Comparison of ENCODE assay signal across 20 cellular contexts in genomic region chr3:169755488-169755887, GRCh38. TPM values are rescaled to one million over a fixed set of nuclear protein-coding genes. Genes with fewer than 3 reads are reported as not detected.
DNase-seq lines count a peak whose midpoint lies in the region; ATAC-seq, FAIRE-seq and TF ChIP-seq lines count a peak whose summit lies in the region.
"Had no signal": no experiment of that assay in that cellular context is flagged by ENCODE, and none has a peak within 500 bp of the region (broad histone marks: within the 10 kb centered on the region; RNA-seq: fewer than 3 reads in every experiment).

No MANE protein-coding gene starts in this region.

- H3K36me3 Mint-ChIP-seq in stimulated activated memory B cell treated with anti-CD40 and anti-IgM and Interleukin-4, amounts not matched to agents 10 μg/mL and 1 μg/mL and 100 μg/mL, for 72 hours = no peaks in the 10 kb centered on the region
- H3K36me3 Mint-ChIP-seq: CD4-positive, alpha-beta memory T cell had no signal

- H3K9me3 ChIP-seq in RWPE2 (ENCODE audit: severe bottlenecking) = peaks cover 3% of the 10 kb centered on the region

- no peak for FAIRE-seq in bronchial epithelial cell (lab: Jason Lieb, UNC)
- FAIRE-seq: G401.6, GM12892 had no signal

- no peak overlapping the region for H3K4me3 Mint-ChIP-seq in stimulated activated memory B cell treated with anti-CD40 and anti-IgM and Interleukin-4, amounts not matched to agents 10 μg/mL and 1 μg/mL and 100 μg/mL, for 72 hours
- H3K4me3 Mint-ChIP-seq: CD4-positive, alpha-beta memory T cell; GM23338; H9 had no signal

- no peak for TF ChIP-seq CTCF in 22Rv1 (IDR thresholded peaks at IDR 0.05)
- no peak for TF ChIP-seq CTCF in RWPE2 (IDR thresholded peaks at IDR 0.05; ENCODE audit: poor library complexity, severe bottlenecking)
- no peak for TF ChIP-seq CTCF in bronchial epithelial cell (IDR thresholded peaks at IDR 0.05; ENCODE audit: insufficient read depth, low read length, severe bottlenecking)
- TF ChIP-seq CTCF in foreskin fibroblast (IDR thresholded peaks at IDR 0.05; ENCODE audit: low read depth, low read length) = no peak

- H3K27me3 ChIP-seq in RWPE2 (ENCODE audit: insufficient read depth, poor library complexity, severe bottlenecking) (no peaks in the 10 kb centered on the region), bronchial epithelial cell (ENCODE audit: control insufficient read depth, insufficient read depth, low read length) (no peaks in the 10 kb centered on the region)

- H3K27ac ChIP-seq in 22Rv1 (peak overlapping the region; percentile 43; the same call in 1 of the 2 replicates), RWPE2 (ENCODE audit: poor library complexity, severe bottlenecking) (peak overlapping the region; percentile 26)

- H3K27ac Mint-ChIP-seq in stimulated activated memory B cell treated with anti-CD40 and anti-IgM and Interleukin-4, amounts not matched to agents 10 μg/mL and 1 μg/mL and 100 μg/mL, for 72 hours = no peak overlapping the region
- H3K27ac Mint-ChIP-seq: CD4-positive, alpha-beta memory T cell; GM23338; H9 had no signal

- no peak for DNase-seq in RWPE2 (ENCODE audit: low spot score)
- peak; percentile 95 for DNase-seq in bronchial epithelial cell (ENCODE audit: low read depth)
- DNase-seq in NCI-H345 treated with DMSO at 0.1 percent for 48 hours (lab: John Stamatoyannopoulos, UW; ENCODE audit: unreplicated experiment) = no peak
- no peak for DNase-seq in HK-2 (ENCODE audit: unreplicated experiment)
- no peak for DNase-seq in foreskin fibroblast
- DNase-seq: C1 segment of cervical spinal cord; CD4-positive, alpha-beta memory T cell; COR-L47; DMS153; DND-41; H9 had no signal

- H3K36me3 ChIP-seq in RWPE2 (ENCODE audit: low read depth) = no peaks in the 10 kb centered on the region
- H3K36me3 ChIP-seq in bronchial epithelial cell (ENCODE audit: control insufficient read depth, insufficient read depth, low read length) = no peaks in the 10 kb centered on the region

- peaks cover 1% of the 10 kb centered on the region for H3K27me3 Mint-ChIP-seq in stimulated activated memory B cell treated with anti-CD40 and anti-IgM and Interleukin-4, amounts not matched to agents 10 μg/mL and 1 μg/mL and 100 μg/mL, for 72 hours

- H3K4me1 ChIP-seq in RWPE2 (ENCODE audit: insufficient read depth, poor library complexity, severe bottlenecking) = peaks cover 26% of the 10 kb centered on the region

- peaks cover 7% of the 10 kb centered on the region for H3K4me1 Mint-ChIP-seq in stimulated activated memory B cell treated with anti-CD40 and anti-IgM and Interleukin-4, amounts not matched to agents 10 μg/mL and 1 μg/mL and 100 μg/mL, for 72 hours

- no peak overlapping the region for H3K4me3 ChIP-seq in RWPE2 (ENCODE audit: severe bottlenecking)
- no peak overlapping the region for H3K4me3 ChIP-seq in bronchial epithelial cell (ENCODE audit: low read depth, low read length)
- no peak overlapping the region for H3K4me3 ChIP-seq in foreskin fibroblast (ENCODE audit: low read depth in 1 of 2, low read length in 2 of 2)
- H3K4me3 ChIP-seq: GM23338 had no signal

- ATAC-seq in RWPE2 (ENCODE audit: low read depth) (peak; percentile 32; the same call in 2 of the 3 replicates), esophagus mucosa (peak; percentile 51)
- no peak for ATAC-seq in stimulated activated memory B cell treated with anti-CD40 and anti-IgM and Interleukin-4, amounts not matched to agents 10 μg/mL and 1 μg/mL and 100 μg/mL, for 72 hours
- ATAC-seq: GM23338, HCT116 had no signal

- no peaks in the 10 kb centered on the region for H3K9me3 Mint-ChIP-seq in stimulated activated memory B cell treated with anti-CD40 and anti-IgM and Interleukin-4, amounts not matched to agents 10 μg/mL and 1 μg/mL and 100 μg/mL, for 72 hours
- H3K9me3 Mint-ChIP-seq: CD4-positive, alpha-beta memory T cell; GM23338 had no signal

RNA-seq across cellular contexts. Expression of gene TERC, which starts 9.4 kb away (rescaled TPM):
- total RNA-seq in bronchial epithelial cell (118 and 346 TPM in 2 replicates), esophagus mucosa (10.6 TPM)

RNA-seq across cellular contexts. Expression of gene ACTRT3, which starts 13.9 kb away (rescaled TPM):
- 0.64 and 1.1 TPM in 2 replicates for total RNA-seq in bronchial epithelial cell
- total RNA-seq in esophagus mucosa = 1.6 TPM
- total RNA-seq: H4 had no signal

RNA-seq across cellular contexts. Expression of gene MYNN, which starts 17.7 kb away (rescaled TPM):
- total RNA-seq in bronchial epithelial cell = 31.6 TPM in 2 replicates
- total RNA-seq in esophagus mucosa = 8.8 TPM

RNA-seq across cellular contexts. Expression of gene LRRIQ4, which starts 57.2 kb away (rescaled TPM):
- total RNA-seq in bronchial epithelial cell = not detected in 2 replicates
- total RNA-seq in esophagus mucosa = not detected
- total RNA-seq: A172; CD4-positive, alpha-beta memory T cell; GM23338; H4; H9 had no signal

RNA-seq across cellular contexts. Expression of gene LRRC34, which starts 57.2 kb away (rescaled TPM):
- total RNA-seq in bronchial epithelial cell (under 0.01 and 0.38 TPM in 2 replicates), esophagus mucosa (0.24 TPM)
- total RNA-seq: A172 had no signal

Comparison
In these comparisons a context has a peak if more than half of its experiments do, and no peak if none do; other contexts are left out.
1. RNA of gene TERC, which starts 9.4 kb away (total RNA-seq): 118 to 346 TPM in bronchial epithelial cell; 10.6 TPM in esophagus mucosa (single experiment); every median in the first group is over 10 times any median in the second.